ENCODE assay signal across 8 cellular contexts in genomic region chr12:56042430-56043203, GRCh38. TPM values are rescaled to one million over a fixed set of nuclear protein-coding genes. Genes with fewer than 3 reads are reported as not detected.
DNase-seq lines count a peak whose midpoint lies in the region; ATAC-seq and TF ChIP-seq lines count a peak whose summit lies in the region.

No MANE protein-coding gene starts in this region.

- no peaks in the 10 kb centered on the region for H3K9me3 Mint-ChIP-seq in mesothelial cell of epicardium

- no peak for ATAC-seq in Right ventricle myocardium superior (ENCODE audit: poor library complexity)
- ATAC-seq in GM18502 (IDR thresholded peaks at IDR 0.05; ENCODE audit: poor library complexity, unreplicated experiment), result no peak

- TF ChIP-seq CTCF in left ventricle myocardium inferior (IDR thresholded peaks at IDR 0.05; ENCODE audit: borderline replicate concordance), result no peak
- no peak for TF ChIP-seq CTCF in breast epithelium (IDR thresholded peaks at IDR 0.05)
- TF ChIP-seq CTCF in mesothelial cell of epicardium (IDR thresholded peaks at IDR 0.05; ENCODE audit: unreplicated experiment), result no peak

- H3K27me3 Mint-ChIP-seq in mesothelial cell of epicardium (ENCODE audit: low read depth), result no peaks in the 10 kb centered on the region

- no peak for TF ChIP-seq POLR2A in breast epithelium (IDR thresholded peaks at IDR 0.05)

- H3K4me1 ChIP-seq in left ventricle myocardium inferior, result peaks cover 30% of the 10 kb centered on the region
- peaks cover 3 to 7% of the 10 kb centered on the region in 2 donors for H3K4me1 ChIP-seq in breast epithelium

- H3K27ac Mint-ChIP-seq in mesothelial cell of epicardium, result peak overlapping the region; percentile 98

- H3K4me1 Mint-ChIP-seq in mesothelial cell of epicardium, result peaks cover 22% of the 10 kb centered on the region

- H3K4me3 ChIP-seq in left ventricle myocardium inferior (peak overlapping the region; percentile 87), breast epithelium (peak overlapping the region; percentile 75 to 95 (median 85))

- H3K4me3 Mint-ChIP-seq in mesothelial cell of epicardium, result peak overlapping the region; percentile 96

- no peaks in the 10 kb centered on the region for H3K9me3 ChIP-seq in left ventricle myocardium inferior (replicated peaks)
- H3K9me3 ChIP-seq in breast epithelium, result no peaks in the 10 kb centered on the region

- intact Hi-C loops in left ventricle myocardium inferior (cut with micrococcal nuclease) (no loop called here), Right ventricle myocardium superior (cut with DNase I) (loop anchor here (5.0 kb wide), 1 partner anchor 45 kb away; the partner anchor contains the start of gene SUOX), breast epithelium (cut with DNase I; ENCODE audit: low total_unique reads) (no loop called here)

- H3K27me3 ChIP-seq in left ventricle myocardium inferior (ENCODE audit: low read depth), result no peaks in the 10 kb centered on the region
- H3K27me3 ChIP-seq in breast epithelium, result no peaks in the 10 kb centered on the region

- H3K36me3 ChIP-seq in left ventricle myocardium inferior, result peaks cover 36% of the 10 kb centered on the region
- H3K36me3 ChIP-seq in breast epithelium, result no peaks in the 10 kb centered on the region

- no peak for DNase-seq in left ventricle myocardium inferior
- no peak for DNase-seq in Right ventricle myocardium superior
- no peak for DNase-seq in breast epithelium (ENCODE audit: low spot score in 2 of 2)
- DNase-seq in mesothelial cell of epicardium (ENCODE audit: low spot score in 2 of 2, unreplicated experiment in 2 of 2), result no peak
- no peak for DNase-seq in middle frontal gyrus (ENCODE audit: extremely low spot score, low spot score)
- no peak for DNase-seq in activated effector memory CD4-positive, alpha-beta T cell treated with anti-CD3 and anti-CD28 coated beads, Interleukin-2, amount 50 U/mL, for 16 hours
- no peak for DNase-seq in RKO (ENCODE audit: low spot score)

- peak overlapping the region; percentile 91 for H3K27ac ChIP-seq in left ventricle myocardium inferior (replicated peaks)
- H3K27ac ChIP-seq in breast epithelium, result peak overlapping the region; percentile 93 to 96

- peaks cover 14% of the 10 kb centered on the region for H3K36me3 Mint-ChIP-seq in mesothelial cell of epicardium

RNA-seq across cellular contexts. Expression of gene RPS26, which starts 0.9 kb away (rescaled TPM):
- total RNA-seq in left ventricle myocardium inferior (48.7 TPM), Right ventricle myocardium superior (34.6 TPM), breast epithelium (1,000 to 10,000 TPM in 1 of 3 donors, 100 to 1,000 TPM in 2; 557 to 1,840 (median 572) TPM), mesothelial cell of epicardium (20.6 to 25.7 TPM (median 25.2 TPM) in 3 replicates)

RNA-seq across cellular contexts. Expression of gene IKZF4, which starts 21.8 kb away (rescaled TPM):
- total RNA-seq in left ventricle myocardium inferior, result 8.4 TPM
- total RNA-seq in Right ventricle myocardium superior, result 7.0 TPM
- 1 to 10 TPM; 2.9 to 4.6 (median 4.2) TPM for total RNA-seq in breast epithelium
- total RNA-seq in mesothelial cell of epicardium, result 16.2 to 22.5 TPM (median 18.6 TPM) in 3 replicates

RNA-seq across cellular contexts. Expression of gene ERBB3, which starts 37.3 kb away (rescaled TPM):
- total RNA-seq in left ventricle myocardium inferior (2.3 TPM), Right ventricle myocardium superior (4.8 TPM), breast epithelium (100 to 1,000 TPM in 2 of 3 donors, under 1 TPM in 1; 0.48 to 187 (median 119) TPM), mesothelial cell of epicardium (58.2 to 59.1 TPM (median 59.0 TPM) in 3 replicates)

RNA-seq across cellular contexts. Expression of gene SUOX, which starts 45.5 kb away (rescaled TPM):
- total RNA-seq in left ventricle myocardium inferior, result 36.0 TPM
- total RNA-seq in Right ventricle myocardium superior, result 29.7 TPM
- total RNA-seq in breast epithelium, result 10 to 100 TPM; 24.6 to 30.2 (median 29.9) TPM
- total RNA-seq in mesothelial cell of epicardium, result 37.1 to 38.9 TPM (median 38.1 TPM) in 3 replicates

Comparison
In these comparisons a context has a peak if more than half of its experiments do, and no peak if none do; other contexts are left out.
1. RNA of gene RPS26, which starts 0.9 kb away (total RNA-seq): 557 to 1,840 TPM in breast epithelium; 48.7 TPM in left ventricle myocardium inferior (single experiment), 34.6 TPM in Right ventricle myocardium superior (single experiment) and 20.6 to 25.7 TPM in mesothelial cell of epicardium; every median in the first group is over 10 times any median in the second.